Comparison of ENCODE assay signal across 8 cellular contexts in genomic region chr15:88620995-88621772, GRCh38. TPM values are rescaled to one million over a fixed set of nuclear protein-coding genes. Genes with fewer than 3 reads are reported as not detected.
DNase-seq lines count a peak whose midpoint lies in the region; ATAC-seq and TF ChIP-seq lines count a peak whose summit lies in the region.

A gene with protein sequence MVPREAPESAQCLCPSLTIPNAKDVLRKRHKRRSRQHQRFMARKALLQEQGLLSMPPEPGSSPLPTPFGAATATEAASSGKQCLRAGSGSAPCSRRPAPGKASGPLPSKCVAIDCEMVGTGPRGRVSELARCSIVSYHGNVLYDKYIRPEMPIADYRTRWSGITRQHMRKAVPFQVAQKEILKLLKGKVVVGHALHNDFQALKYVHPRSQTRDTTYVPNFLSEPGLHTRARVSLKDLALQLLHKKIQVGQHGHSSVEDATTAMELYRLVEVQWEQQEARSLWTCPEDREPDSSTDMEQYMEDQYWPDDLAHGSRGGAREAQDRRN (plus strand): TSS chr15:88621340. CDS start chr15:88626210, 4,870 bp downstream.

- peak within 1 kb of the TSS; percentile 97 for H3K27ac Mint-ChIP-seq in activated naive CD8-positive, alpha-beta T cell treated with anti-CD3 and anti-CD28 coated beads for 36 hours

- H3K9me2 ChIP-seq in SU-DHL-6 (replicated peaks; ENCODE audit: insufficient read depth, low read length): no peaks in the 10 kb centered on the region

- H3K27ac ChIP-seq in SU-DHL-6 (ENCODE audit: low read depth, low read length): peak within 1 kb of the TSS; percentile 80
- H3K27ac ChIP-seq in ovary: peak within 1 kb of the TSS; percentile 65 to 88
- H3K27ac ChIP-seq in tibial artery: peak within 1 kb of the TSS; percentile 72 to 80

- peaks cover 4% of the 10 kb centered on the region for H3K4me1 ChIP-seq in ovary (ENCODE audit: insufficient read depth)
- H3K4me1 ChIP-seq in tibial artery: peaks cover 0 to 40% (median 24%) of the 10 kb centered on the region in 4 donors

- no peaks in the 10 kb centered on the region for H3K36me3 ChIP-seq in SU-DHL-6 (ENCODE audit: low read length)
- H3K36me3 ChIP-seq in ovary: no peaks in the 10 kb centered on the region
- peaks cover 0 to 3% (median 2%) of the 10 kb centered on the region in 3 donors for H3K36me3 ChIP-seq in tibial artery

- H2AFZ ChIP-seq in SU-DHL-6 (ENCODE audit: low read depth, low read length, severe bottlenecking): peak within 1 kb of the TSS; percentile 82

- H3K36me3 Mint-ChIP-seq in activated naive CD8-positive, alpha-beta T cell treated with anti-CD3 and anti-CD28 coated beads for 36 hours: peaks cover 32% of the 10 kb centered on the region

- no peaks in the 10 kb centered on the region for H3F3A ChIP-seq in SU-DHL-6 (ENCODE audit: insufficient read depth)

- H3K9me3 Mint-ChIP-seq in activated naive CD8-positive, alpha-beta T cell treated with anti-CD3 and anti-CD28 coated beads for 36 hours: no peaks in the 10 kb centered on the region

- peaks cover 15% of the 10 kb centered on the region; the same call in 1 of the 2 replicates for H4K20me1 ChIP-seq in SU-DHL-6 (ENCODE audit: low read depth, low read length)

- H3K79me2 ChIP-seq in SU-DHL-6 (ENCODE audit: insufficient read depth, low read length): peaks cover 48% of the 10 kb centered on the region

- TF ChIP-seq POLR2A in ovary (IDR thresholded peaks at IDR 0.05): peak; percentile 37

- H3K4me2 ChIP-seq in SU-DHL-6 (ENCODE audit: low read depth, low read length, poor library complexity, severe bottlenecking): peak within 1 kb of the TSS; percentile 78

- H3K27me3 ChIP-seq in SU-DHL-6 (ENCODE audit: low read length) (no peaks in the 10 kb centered on the region), ovary (no peaks in the 10 kb centered on the region), tibial artery (no peaks in the 10 kb centered on the region)

- H3K9me3 ChIP-seq in SU-DHL-6 (ENCODE audit: insufficient read depth, low read length) (no peaks in the 10 kb centered on the region), ovary (no peaks in the 10 kb centered on the region), tibial artery (no peaks in the 10 kb centered on the region)

- peak within 1 kb of the TSS; percentile 98 for H3K4me3 Mint-ChIP-seq in activated naive CD8-positive, alpha-beta T cell treated with anti-CD3 and anti-CD28 coated beads for 36 hours

- peaks cover 35% of the 10 kb centered on the region for H3K4me1 Mint-ChIP-seq in activated naive CD8-positive, alpha-beta T cell treated with anti-CD3 and anti-CD28 coated beads for 36 hours

- no peak for TF ChIP-seq EP300 in ovary (IDR thresholded peaks at IDR 0.05)

- H3K4me3 ChIP-seq in GM12875 (ENCODE audit: low read depth, low read length) (peak within 1 kb of the TSS; percentile 90), SU-DHL-6 (ENCODE audit: insufficient read depth, low read length, poor library complexity, severe bottlenecking) (peak within 1 kb of the TSS; percentile 70), ovary (peak within 1 kb of the TSS; percentile 96), tibial artery (peak within 1 kb of the TSS; percentile 92 to 94)

- peak; percentile 89 for ATAC-seq in HG02763 (IDR thresholded peaks at IDR 0.05; ENCODE audit: unreplicated experiment)

- H3K27me3 Mint-ChIP-seq in activated naive CD8-positive, alpha-beta T cell treated with anti-CD3 and anti-CD28 coated beads for 36 hours: peaks cover 12% of the 10 kb centered on the region

- DNase-seq in NCI-H1417 (lab: John Stamatoyannopoulos, UW) (peak; percentile 94 to 98 (median 98)), head of caudate nucleus (peak; percentile 90 to 98 (median 97)), ovary (peak; percentile 95 to 96 (median 95)), tibial artery (peak; percentile 95 to 98)
- DNase-seq in activated naive CD8-positive, alpha-beta T cell treated with anti-CD3 and anti-CD28 coated beads for 36 hours: peak; percentile 97

- H3K9ac ChIP-seq in SU-DHL-6 (ENCODE audit: low read length): peak within 1 kb of the TSS; percentile 96

- intact Hi-C loops in head of caudate nucleus (cut with DNase I): loop anchor here (5.0 kb wide), 1 partner anchor 211 kb away; no protein-coding TSS in a partner anchor
- intact Hi-C loops in ovary (cut with DNase I): loop anchor here in 3 of 4 donors (5.0 to 10.0 kb wide), 3 partner anchors 214 to 276 kb away; partner anchors contain the start of gene HAPLN3 (in 2 of the 3)
- intact Hi-C loops in tibial artery (cut with DNase I; ENCODE audit: low total_unique reads): no loop called here

- 0 to 1% (median 1%) methylated on average over 59 to 71 of the region's 71 CpGs for WGBS in ovary, 3 donors

- TF ChIP-seq CTCF in GM12875 (IDR thresholded peaks at IDR 0.05; ENCODE audit: borderline replicate concordance, insufficient read depth, low read depth, low read length) (no peak), SU-DHL-6 (IDR thresholded peaks at IDR 0.05; ENCODE audit: insufficient read depth, low read length, poor library complexity, severe bottlenecking) (no peak), ovary (IDR thresholded peaks at IDR 0.05) (peak in 2 of 3 donors; percentile 26 to 27), tibial artery (IDR thresholded peaks at IDR 0.05) (no peak)

RNA-seq across cellular contexts. Expression of the gene that starts here (rescaled TPM):
- 10 to 100 TPM; 76.1 to 81.8 TPM for total RNA-seq in activated naive CD8-positive, alpha-beta T cell treated with anti-CD3 and anti-CD28 coated beads for 36 hours
- total RNA-seq in ovary: 10 to 100 TPM; 11.3 to 27.1 (median 16.9) TPM
- 1 to 10 TPM; 6.9 to 8.0 TPM for polyA plus RNA-seq in ovary

Comparison
In these comparisons a context has a peak if more than half of its experiments do, and no peak if none do; other contexts are left out.
1. Peak in every context shown above with its lines: DNase-seq, ATAC-seq, H3K4me3 ChIP-seq and H3K27ac ChIP-seq.
2. CTCF ChIP-seq: peak in ovary (2 of 3); none in GM12875 (single experiment), SU-DHL-6 (single experiment) and tibial artery (0 of 2).